In genomic region chr7:36366005-36366583, GRCh38 we compare ENCODE assay signal across 9 cellular contexts. TPM values are rescaled to one million over a fixed set of nuclear protein-coding genes. Genes with fewer than 3 reads are reported as not detected.
A peak's percentile ranks its signal among the peaks of the same experiment; 100 is the strongest.
DNase-seq lines count a peak whose midpoint lies in the region; ATAC-seq and TF ChIP-seq lines count a peak whose summit lies in the region.
"Had no signal": no experiment of that assay in that cellular context is flagged by ENCODE, and none has a peak within 500 bp of the region (broad histone marks: within the 10 kb centered on the region; RNA-seq: fewer than 3 reads in every experiment).

No MANE protein-coding gene starts in this region.

- no peak overlapping the region for H3K27ac Mint-ChIP-seq in activated naive CD4-positive, alpha-beta T cell treated with anti-CD3 and anti-CD28 coated beads, Interleukin-2, amount 10 ng/mL, durations not matched to agents 7 days and 5 days

- H3K9me3 ChIP-seq in right lobe of liver = no peaks in the 10 kb centered on the region
- no peaks in the 10 kb centered on the region for H3K9me3 ChIP-seq in upper lobe of left lung

- in situ Hi-C loops in astrocyte of the cerebellum (cut with HindIII; ENCODE audit: low sequenced_read_pairs) = no loop called here

- TF ChIP-seq CTCF in astrocyte of the cerebellum (IDR thresholded peaks at IDR 0.05; ENCODE audit: low read depth, low read length, missing control alignments) (no peak), right lobe of liver (IDR thresholded peaks at IDR 0.05) (no peak), upper lobe of left lung (IDR thresholded peaks at IDR 0.05) (no peak)

- peaks cover 1% of the 10 kb centered on the region for H3K36me3 Mint-ChIP-seq in activated naive CD4-positive, alpha-beta T cell treated with anti-CD3 and anti-CD28 coated beads, Interleukin-2, amount 10 ng/mL, durations not matched to agents 7 days and 5 days

- peaks cover 39% of the 10 kb centered on the region for H3K27me3 Mint-ChIP-seq in activated naive CD4-positive, alpha-beta T cell treated with anti-CD3 and anti-CD28 coated beads, Interleukin-2, amount 10 ng/mL, durations not matched to agents 7 days and 5 days

- peak overlapping the region; percentile 76 for H3K4me3 Mint-ChIP-seq in activated naive CD4-positive, alpha-beta T cell treated with anti-CD3 and anti-CD28 coated beads, Interleukin-2, amount 10 ng/mL, durations not matched to agents 7 days and 5 days

- WGBS in right lobe of liver (ENCODE audit: insufficient coverage, low coverage, low lambda C conversion rate, missing lambda C conversion rate) = 64% methylated on average over 9 of the region's 9 CpGs
- 69 to 76% methylated on average over 9 of the region's 9 CpGs for WGBS in upper lobe of left lung, 2 donors

- ATAC-seq in right lobe of liver (no peak), upper lobe of left lung (ENCODE audit: low FRiP score in 2 of 2) (no peak), HG02840 (IDR thresholded peaks at IDR 0.05; ENCODE audit: low FRiP score, unreplicated experiment) (no peak), HG02973 (IDR thresholded peaks at IDR 0.05; ENCODE audit: unreplicated experiment) (no peak)

- H3K9me3 Mint-ChIP-seq in activated naive CD4-positive, alpha-beta T cell treated with anti-CD3 and anti-CD28 coated beads, Interleukin-2, amount 10 ng/mL, durations not matched to agents 7 days and 5 days = no peaks in the 10 kb centered on the region

- H3K27ac ChIP-seq in right lobe of liver (peak overlapping the region in 2 of 3 donors; percentile 68 to 69), upper lobe of left lung (no peak overlapping the region)

- no peak for TF ChIP-seq EP300 in upper lobe of left lung (IDR thresholded peaks at IDR 0.05)

- no peaks in the 10 kb centered on the region for H3K36me3 ChIP-seq in right lobe of liver
- H3K36me3 ChIP-seq in upper lobe of left lung = no peaks in the 10 kb centered on the region

- H3K27me3 ChIP-seq in right lobe of liver = no peaks in the 10 kb centered on the region
- H3K27me3 ChIP-seq in upper lobe of left lung = no peaks in the 10 kb centered on the region

- intact Hi-C loops in right lobe of liver (cut with DNase I) = no loop called here

- TF ChIP-seq POLR2A in right lobe of liver (IDR thresholded peaks at IDR 0.05) (no peak), upper lobe of left lung (IDR thresholded peaks at IDR 0.05) (no peak)

- DNase-seq in activated naive CD4-positive, alpha-beta T cell treated with anti-CD3 and anti-CD28 coated beads, Interleukin-2, amount 10 ng/mL, durations not matched to agents 7 days and 5 days = no peak
- no peak for DNase-seq in activated naive CD4-positive, alpha-beta T cell treated with Interleukin-2 at 50 U/mL for 16 hours
- DNase-seq in astrocyte of the cerebellum (ENCODE audit: low read depth) (no peak), right lobe of liver (no peak), upper lobe of left lung (no peak), NCI-H69 (lab: John Stamatoyannopoulos, UW) (no peak)
- DNase-seq: foreskin melanocyte had no signal

- H3K4me1 Mint-ChIP-seq in activated naive CD4-positive, alpha-beta T cell treated with anti-CD3 and anti-CD28 coated beads, Interleukin-2, amount 10 ng/mL, durations not matched to agents 7 days and 5 days = peaks cover 20% of the 10 kb centered on the region

- H3K4me1 ChIP-seq in right lobe of liver (no peaks in the 10 kb centered on the region), upper lobe of left lung (peaks cover 3 to 9% (median 6%) of the 10 kb centered on the region in 4 donors)

- peak overlapping the region; percentile 67 for H3K4me3 ChIP-seq in astrocyte of the cerebellum (ENCODE audit: low read depth, low read length)
- H3K4me3 ChIP-seq in right lobe of liver = peak overlapping the region; percentile 73 to 79 (median 76)
- H3K4me3 ChIP-seq in upper lobe of left lung = peak overlapping the region in 3 of 4 donors; percentile 59 to 86 (median 82)

- CTCF ChIA-PET in activated naive CD4-positive, alpha-beta T cell treated with anti-CD3 and anti-CD28 coated beads, Interleukin-2, amount 10 ng/mL, durations not matched to agents 7 days and 5 days (lab: Charles Lee) = interaction anchor here (1.2 to 1.5 kb wide), 3 partner anchors 12 to 84 kb away, joined by 3 to 6 read pairs (median 5); no protein-coding TSS in a partner anchor

RNA-seq across cellular contexts. Expression of gene ANLN, which starts 23.6 kb away (rescaled TPM):
- 1 to 10 TPM in 4 of 6 experiments, under 1 TPM in 2; 0.44 to 7.8 (median 2.2) TPM for total RNA-seq in right lobe of liver
- total RNA-seq in upper lobe of left lung = 1 to 10 TPM; 2.5 to 5.8 (median 5.1) TPM

Comparison
In these comparisons a context has a peak if more than half of its experiments do, and no peak if none do; other contexts are left out.
1. H3K27ac ChIP-seq: peak in right lobe of liver (2 of 3); none in upper lobe of left lung (0 of 4).
2. Peak in every context shown above with its lines, with median percentiles within 50 percentile points of each other: H3K4me3 ChIP-seq.